Comparison of ENCODE assay signal across 14 cellular contexts in the genomic region with DNA sequence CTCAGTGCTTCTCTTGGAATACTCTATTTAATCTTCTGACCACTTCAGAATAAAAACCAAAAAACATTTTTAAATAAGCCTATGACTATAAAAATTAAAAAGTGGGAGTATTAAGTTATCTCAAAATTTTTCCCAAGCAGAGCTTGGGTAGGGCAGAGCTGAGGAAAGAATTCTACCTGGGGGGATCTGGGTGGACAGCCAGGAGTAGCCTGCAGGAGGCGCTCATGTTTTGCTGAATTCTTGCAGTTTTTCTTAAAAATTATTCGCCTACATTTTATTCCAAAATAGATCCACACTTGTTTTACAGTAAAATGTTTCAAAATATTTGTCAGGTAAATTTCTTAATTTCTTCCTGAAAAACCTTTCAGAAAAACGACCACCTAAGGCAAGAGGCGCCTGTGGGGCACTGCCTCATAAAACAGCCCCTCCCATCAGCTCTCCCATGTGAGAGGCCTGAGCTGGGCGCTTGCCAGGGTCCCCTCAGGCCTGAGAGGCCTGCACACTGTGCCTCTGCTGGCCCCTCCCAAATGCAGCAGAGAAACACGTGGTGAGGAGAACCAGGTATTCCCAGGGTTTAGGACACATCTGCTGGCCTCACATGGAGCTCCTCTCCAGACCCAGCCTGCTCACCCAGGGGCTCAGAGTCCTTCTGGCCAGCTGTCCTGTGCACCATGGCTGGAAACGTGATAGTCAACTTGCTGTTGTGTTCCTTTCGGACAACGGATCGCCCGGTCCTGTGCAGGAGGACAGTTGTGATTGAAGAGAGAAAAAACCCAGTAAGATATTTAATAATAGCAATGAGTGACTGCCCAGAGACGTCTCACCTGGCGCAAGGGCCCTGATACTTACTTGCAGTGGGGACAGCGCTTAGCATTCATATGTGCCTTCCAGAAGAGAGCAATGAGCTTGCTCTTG. TPM values are rescaled to one million over a fixed set of nuclear protein-coding genes. Genes with fewer than 3 reads are reported as not detected.
DNase-seq lines count a peak whose midpoint lies in the region; ATAC-seq, FAIRE-seq and TF ChIP-seq lines count a peak whose summit lies in the region.
"Had no signal": no experiment of that assay in that cellular context is flagged by ENCODE, and none has a peak within 500 bp of the region (broad histone marks: within the 10 kb centered on the region; RNA-seq: fewer than 3 reads in every experiment).

No MANE protein-coding gene starts in this region.

- H3K4me3 ChIP-seq in A549 (no peak overlapping the region), PC-9 (no peak overlapping the region)
- H3K4me3 ChIP-seq in effector memory CD4-positive, alpha-beta T cell (ENCODE audit: insufficient read depth, low read depth, low read length, poor library complexity, severe bottlenecking), result no peak overlapping the region

- H3K27ac ChIP-seq in A549, result no peak overlapping the region
- H3K27ac ChIP-seq in PC-9, result no peak overlapping the region
- H3K27ac ChIP-seq in foreskin keratinocyte, result no peak overlapping the region
- no peak overlapping the region for H3K27ac ChIP-seq in effector memory CD4-positive, alpha-beta T cell (ENCODE audit: insufficient read depth, low read length, poor library complexity, severe bottlenecking)
- H3K27ac ChIP-seq: neutrophil had no signal

- H3K36me3 Mint-ChIP-seq in immature natural killer cell, result peaks cover 4 to 26% (median 14%) of the 10 kb centered on the region in 3 donors

- TF ChIP-seq CTCF in A549 (IDR thresholded peaks at IDR 0.05) (peak; percentile 60), PC-9 (conservative IDR thresholded peaks at IDR 0.05) (peak; percentile 56; the same call in 1 of the 2 replicates), foreskin keratinocyte (conservative IDR thresholded peaks at IDR 0.05) (peak; percentile 52)

- no peaks in the 10 kb centered on the region for H3K9me2 ChIP-seq in PC-9 (ENCODE audit: insufficient read depth)

- H4K20me1 ChIP-seq in PC-9 (ENCODE audit: insufficient read depth), result peaks cover 5% of the 10 kb centered on the region; the same call in 1 of the 2 replicates

- TF ChIP-seq RAD21 in A549 (conservative IDR thresholded peaks at IDR 0.05 in 1 of 2, IDR thresholded peaks at IDR 0.05 in 1 of 2), result 0 out of 5 replicates have a peak, but pooled peaks of 1 of the 2 experiments have one; percentile 13

- H3K4me1 Mint-ChIP-seq in immature natural killer cell, result no peaks in the 10 kb centered on the region

- POLR2A ChIA-PET in A549 (lab: Yijun Ruan, JAX), result interaction anchor here (0.6 to 1.6 kb wide), 3 partner anchors 18 to 40 kb away, joined by 4 to 5 read pairs (median 5); partner anchors contain the start of genes POLR1A and PTCD3
- POLR2A ChIA-PET in PC-9 (lab: Charles Lee; ENCODE audit: unreplicated experiment), result no interaction called here

- peaks cover 22% of the 10 kb centered on the region for H3K36me3 ChIP-seq in PC-9 (ENCODE audit: low read depth)
- peaks cover 36% of the 10 kb centered on the region for H3K36me3 ChIP-seq in effector memory CD4-positive, alpha-beta T cell (ENCODE audit: control insufficient read depth, insufficient read depth, low read length)

- no peak overlapping the region for H3K27ac Mint-ChIP-seq in immature natural killer cell
- H3K27ac Mint-ChIP-seq: activated T-helper 2 cell treated with anti-CD3 and anti-CD28 coated beads, Interferon-gamma antibody, Interleukin-2, Interleukin-4, amounts not matched to agents 10 μg/mL and 5 μg/mL and 100 μg/mL, durations not matched to agents 14 hours and 24 hours and 36 hours; dendritic cell treated with granulocyte-macrophage colony-stimulating factor and Interleukin-4, amounts not matched to agents 40 ng/mL and 50 ng/mL, for 4 days had no signal

- H3F3A ChIP-seq in PC-9 (ENCODE audit: insufficient read depth, low read depth), result peaks cover 6% of the 10 kb centered on the region; the same call in 1 of the 2 replicates

- H3K79me2 ChIP-seq in PC-9 (ENCODE audit: low read depth), result no peaks in the 10 kb centered on the region

- peaks cover under 1% of the 10 kb centered on the region; the same call in 1 of the 3 replicates for H3K4me1 ChIP-seq in A549
- H3K4me1 ChIP-seq in PC-9 (replicated peaks; ENCODE audit: insufficient read depth), result no peaks in the 10 kb centered on the region
- H3K4me1 ChIP-seq in foreskin keratinocyte, result no peaks in the 10 kb centered on the region
- no peaks in the 10 kb centered on the region for H3K4me1 ChIP-seq in effector memory CD4-positive, alpha-beta T cell (ENCODE audit: control insufficient read depth, insufficient read depth, low read length, poor library complexity, severe bottlenecking)

- intact Hi-C loops in PC-9 (cut with micrococcal nuclease; ENCODE audit: unreplicated experiment), result no loop called here

- BruUV-seq in PC-9 (replicated peaks; lab: Mats Ljungman, UMichigan), result no TSS peak

- H3K4me2 ChIP-seq in A549 (no peak overlapping the region), PC-9 (no peak overlapping the region)

- no peaks in the 10 kb centered on the region for H3K9me3 Mint-ChIP-seq in immature natural killer cell
- H3K9me3 Mint-ChIP-seq: activated T-helper 2 cell treated with anti-CD3 and anti-CD28 coated beads, Interferon-gamma antibody, Interleukin-2, Interleukin-4, amounts not matched to agents 10 μg/mL and 5 μg/mL and 100 μg/mL, durations not matched to agents 14 hours and 24 hours and 36 hours; dendritic cell treated with granulocyte-macrophage colony-stimulating factor and Interleukin-4, amounts not matched to agents 40 ng/mL and 50 ng/mL, for 4 days had no signal

- no peak overlapping the region for H3K4me3 Mint-ChIP-seq in immature natural killer cell
- H3K4me3 Mint-ChIP-seq: dendritic cell treated with granulocyte-macrophage colony-stimulating factor and Interleukin-4, amounts not matched to agents 40 ng/mL and 50 ng/mL, for 4 days had no signal

- no peak for TF ChIP-seq EP300 in A549 (IDR thresholded peaks at IDR 0.05)

- no peaks in the 10 kb centered on the region for H3K27me3 Mint-ChIP-seq in immature natural killer cell (ENCODE audit: low read depth in 3 of 3)
- H3K27me3 Mint-ChIP-seq: dendritic cell treated with granulocyte-macrophage colony-stimulating factor and Interleukin-4, amounts not matched to agents 40 ng/mL and 50 ng/mL, for 4 days had no signal

- 86% methylated on average over 14 of the region's 14 CpGs for WGBS in A549 (ENCODE audit: missing lambda C conversion rate)

- H3K9me3 ChIP-seq in A549, result no peaks in the 10 kb centered on the region
- H3K9me3 ChIP-seq in PC-9 (ENCODE audit: insufficient read depth, low read depth), result no peaks in the 10 kb centered on the region
- H3K9me3 ChIP-seq in effector memory CD4-positive, alpha-beta T cell (ENCODE audit: control insufficient read depth, low read length), result no peaks in the 10 kb centered on the region
- H3K9me3 ChIP-seq: neutrophil had no signal

- no peak for TF ChIP-seq POLR2A in A549 (IDR thresholded peaks at IDR 0.05; ENCODE audit: low read length)

- H3K27me3 ChIP-seq in PC-9 (ENCODE audit: insufficient read depth, low read depth) (no peaks in the 10 kb centered on the region), foreskin keratinocyte (no peaks in the 10 kb centered on the region)
- no peaks in the 10 kb centered on the region for H3K27me3 ChIP-seq in effector memory CD4-positive, alpha-beta T cell (replicated peaks; ENCODE audit: control insufficient read depth, insufficient read depth, low read length, poor library complexity, severe bottlenecking)
- H3K27me3 ChIP-seq: neutrophil had no signal

- H2AFZ ChIP-seq in PC-9, result no peak overlapping the region

- CTCF ChIA-PET in A549 (lab: Yijun Ruan, JAX), result interaction anchor here (0.7 to 23.1 kb wide), 17 partner anchors 9 to 435 kb away, joined by 3 to 766 read pairs (median 4); partner anchors contain the start of genes POLR1A, PTCD3 and ST3GAL5
- CTCF ChIA-PET in PC-9 (lab: Charles Lee), result no interaction called here

- no peak for FAIRE-seq in A549 (lab: Jason Lieb, UNC)

- peak in 1 of 2 experiments; percentile 43 for DNase-seq in A549 (ENCODE audit: low read depth in 1 of 2, low spot score in 1 of 2)
- peak; percentile 27 for DNase-seq in GM03348 (ENCODE audit: low spot score)
- no peak for DNase-seq in PC-9
- DNase-seq in foreskin keratinocyte, result no peak
- DNase-seq in effector memory CD4-positive, alpha-beta T cell, result no peak
- DNase-seq in immature natural killer cell, result no peak
- DNase-seq in middle frontal gyrus (ENCODE audit: extremely low spot score, low spot score), result no peak
- DNase-seq in HCEC 1CT, result no peak
- DNase-seq: DMS 273 treated with DMSO at 0.1 percent for 48 hours; NCI-H1092 treated with DMSO at 0.1 percent for 48 hours; stimulated activated CD4-positive, alpha-beta T cell treated with anti-CD3 and anti-CD28 coated beads, Interleukin-2, amount 100 ng/mL, for 48 hours had no signal

- ATAC-seq in A549, result peak in 1 of 2 experiments; percentile 52; a peak in 2 of 6 replicates
- ATAC-seq in foreskin keratinocyte, result no peak

TF ChIP-seq in A549, 52 proteins besides CTCF, POLR2A, EP300 and RAD21:
- TF ChIP-seq RCOR1 (IDR thresholded peaks at IDR 0.05; ENCODE audit: low read depth, low read length) (no peak), SMC3 (IDR thresholded peaks at IDR 0.05) (0 out of 3 replicates have a peak, but pooled peaks have one; percentile 9)

RNA-seq across cellular contexts. Expression of gene POLR1A, which starts 17.5 kb away (rescaled TPM):
- polyA plus RNA-seq in A549 (2011; rRNA removed) (22.8 and 29.4 TPM in 2 replicates), A549 (2017; fragmentation: RNase III; extraction: RNeasy Plus Mini Kit Qiagen cat#74134 plus additional on column Dnase treatment) (51.1 to 55.7 TPM (median 52.6 TPM) in 3 replicates), foreskin keratinocyte (5.8 and 8.3 TPM in 2 replicates), immature natural killer cell (1 to 10 TPM; 1.0 to 7.2 (median 3.1) TPM)
- 10.2 and 12.6 TPM in 2 replicates for polyA plus RNA-seq in A549 (2012; cell fraction: cytosol; rRNA removed)
- polyA plus RNA-seq in A549 (2012; cell fraction: nucleus; rRNA removed), result 32.7 and 33.8 TPM in 2 replicates
- polyA minus RNA-seq in A549 (2011; rRNA and poly(A)+ RNA removed), result 43.3 and 52.7 TPM in 2 replicates
- total RNA-seq in PC-9 (2021) (23.1 and 29.7 TPM in 2 replicates), foreskin keratinocyte (27.3 and 28.0 TPM in 2 replicates)

RNA-seq across cellular contexts. Expression of gene PTCD3, which starts 17.8 kb away (rescaled TPM):
- polyA plus RNA-seq in A549 (2011; rRNA removed), result 175 and 260 TPM in 2 replicates
- polyA plus RNA-seq in A549 (2012; cell fraction: cytosol; rRNA removed), result 32.2 and 33.2 TPM in 2 replicates
- 69.0 and 96.0 TPM in 2 replicates for polyA plus RNA-seq in A549 (2012; cell fraction: nucleus; rRNA removed)
- 181 to 226 TPM (median 200 TPM) in 3 replicates for polyA plus RNA-seq in A549 (2017; fragmentation: RNase III; extraction: RNeasy Plus Mini Kit Qiagen cat#74134 plus additional on column Dnase treatment)
- polyA minus RNA-seq in A549 (2011; rRNA and poly(A)+ RNA removed), result 114 and 141 TPM in 2 replicates
- 64.5 and 82.7 TPM in 2 replicates for total RNA-seq in PC-9 (2021)
- total RNA-seq in foreskin keratinocyte, result 66.0 and 74.9 TPM in 2 replicates
- 16.5 and 21.1 TPM in 2 replicates for polyA plus RNA-seq in foreskin keratinocyte
- 10 to 100 TPM; 15.9 to 28.8 (median 24.0) TPM for polyA plus RNA-seq in immature natural killer cell
